4 cellular contexts compared by ENCODE assay signal in genomic region chr9:130370226-130370625, GRCh38.
"Had no signal": no experiment of that assay in that cellular context is flagged by ENCODE, and none has a peak within 500 bp of the region (broad histone marks: within the 10 kb centered on the region; RNA-seq: fewer than 3 reads in every experiment).

No MANE protein-coding gene starts in this region.

- H3K4me2 ChIP-seq: GM23338 had no signal

- H3K4me3 ChIP-seq: GM23338 had no signal

- H3K9me3 Mint-ChIP-seq: GM23338 had no signal

- DNase-seq: H9, IMR-90 had no signal

- ATAC-seq: GM23338, HCT116 had no signal

- H3K27ac Mint-ChIP-seq: GM23338 had no signal

- H2AFZ ChIP-seq: GM23338 had no signal

- H3K4me3 Mint-ChIP-seq: GM23338, H9 had no signal
